Comparison of ENCODE assay signal across 13 cellular contexts in the genomic region with DNA sequence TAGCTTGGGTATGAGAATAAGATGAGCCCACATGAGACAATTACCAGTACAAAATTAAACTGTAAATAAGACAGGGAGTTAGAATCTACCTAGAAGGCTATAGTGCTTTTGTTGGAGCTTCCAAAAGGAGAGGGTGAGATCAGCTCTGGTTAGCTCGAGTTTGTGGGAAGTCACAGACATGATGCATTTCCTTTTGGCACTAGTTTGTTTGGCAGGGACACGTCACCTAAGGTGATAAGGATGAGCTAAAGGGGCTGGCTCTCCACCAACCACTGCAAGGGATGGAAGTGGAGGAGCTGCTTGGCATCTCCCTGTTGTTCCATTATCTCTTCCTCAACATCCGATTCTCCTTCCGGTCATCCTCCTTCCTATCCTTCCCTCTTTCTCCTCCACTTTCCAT.
"Had no signal": no experiment of that assay in that cellular context is flagged by ENCODE, and none has a peak within 500 bp of the region (broad histone marks: within the 10 kb centered on the region; RNA-seq: fewer than 3 reads in every experiment).

No MANE protein-coding gene starts in this region.

- H3K4me1 ChIP-seq: suprapubic skin had no signal

- H3K27me3 ChIP-seq: adrenal gland, suprapubic skin had no signal

- H3K36me3 ChIP-seq: adrenal gland, suprapubic skin had no signal

- H3K9me3 ChIP-seq: adrenal gland had no signal

- ATAC-seq: activated CD4-positive, alpha-beta T cell treated with anti-CD3 and anti-CD28 coated beads for 36 hours; activated CD8-positive, alpha-beta T cell treated with anti-CD3 and anti-CD28 coated beads for 36 hours had no signal

- H3K4me3 ChIP-seq: adrenal gland, skin epidermis, suprapubic skin had no signal

- H3K27ac ChIP-seq: adrenal gland, skin epidermis, suprapubic skin had no signal

- DNase-seq: activated CD4-positive, alpha-beta T cell treated with anti-CD3 and anti-CD28 coated beads for 36 hours; activated CD8-positive, alpha-beta T cell treated with anti-CD3 and anti-CD28 coated beads for 36 hours; activated effector memory CD4-positive, alpha-beta T cell treated with anti-CD3 and anti-CD28 coated beads, Interleukin-2, amount 50 U/mL, for 16 hours; activated T-cell treated with anti-CD3 and anti-CD28 coated beads, Interleukin-2, amount 50 U/mL, for 48 hours; erythroblast; hypothalamus; kidney glomerular epithelial cell; nucleus accumbens; stimulated activated CD4-positive, alpha-beta T cell treated with anti-CD3 and anti-CD28 coated beads, Interleukin-15, amount 100 ng/mL, for 24 hours; stimulated activated CD4-positive, alpha-beta T cell treated with anti-CD3 and anti-CD28 coated beads, Interleukin-4, amount 100 ng/mL, for 24 hours had no signal
